ENCODE assay signal across 16 cellular contexts in genomic region chr10:85614981-85615380, GRCh38.
A peak's percentile ranks its signal among the peaks of the same experiment; 100 is the strongest.
DNase-seq lines count a peak whose midpoint lies in the region; ATAC-seq, FAIRE-seq and TF ChIP-seq lines count a peak whose summit lies in the region.
"Had no signal": no experiment of that assay in that cellular context is flagged by ENCODE, and none has a peak within 500 bp of the region (broad histone marks: within the 10 kb centered on the region; RNA-seq: fewer than 3 reads in every experiment).

No MANE protein-coding gene starts in this region.

- no peak overlapping the region for H2AFZ ChIP-seq in mesenchymal stem cell (ENCODE audit: low read depth, low read length)
- H2AFZ ChIP-seq in PC-3 (ENCODE audit: low read length): no peak overlapping the region
- H2AFZ ChIP-seq: GM23338 had no signal

- H3K79me2 ChIP-seq in PC-3 (ENCODE audit: low read length): no peaks in the 10 kb centered on the region

- H3K9ac ChIP-seq in mesenchymal stem cell (ENCODE audit: low read length) (no peak overlapping the region), PC-3 (ENCODE audit: low read length) (no peak overlapping the region)

- no peak overlapping the region for H4K8ac ChIP-seq in mesenchymal stem cell (ENCODE audit: low read length)

- DNase-seq in CD8-positive, alpha-beta T cell: peak in 1 of 7 experiments; percentile 45
- no peak for DNase-seq in GM12892 (ENCODE audit: insufficient read length)
- DNase-seq in choroid plexus epithelial cell (ENCODE audit: low read depth): peak; percentile 7
- DNase-seq in mesenchymal stem cell: peak; percentile 52
- no peak for DNase-seq in PC-3
- no peak for DNase-seq in stimulated activated naive CD4-positive, alpha-beta T cell (lab: John Stamatoyannopoulos, UW)
- DNase-seq: C1 segment of cervical spinal cord; CD4-positive, alpha-beta T cell; H7 had no signal

- H3K9me3 ChIP-seq in CD8-positive, alpha-beta T cell (ENCODE audit: low read length): no peaks in the 10 kb centered on the region
- H3K9me3 ChIP-seq in mesenchymal stem cell (ENCODE audit: control insufficient read depth, low read length) (no peaks in the 10 kb centered on the region), PC-3 (ENCODE audit: low read length) (no peaks in the 10 kb centered on the region)

- no peaks in the 10 kb centered on the region for H3K9me3 Mint-ChIP-seq in CD8-positive, alpha-beta T cell
- H3K9me3 Mint-ChIP-seq: CD4-positive, alpha-beta T cell had no signal

- POLR2A ChIA-PET in CD8-positive, alpha-beta T cell (lab: Charles Lee): no interaction called here
- POLR2A ChIA-PET in PC-3 (lab: Charles Lee; ENCODE audit: unreplicated experiment): no interaction called here

- peaks cover 63% of the 10 kb centered on the region for H3K4me1 Mint-ChIP-seq in CD8-positive, alpha-beta T cell (ENCODE audit: low read depth)
- H3K4me1 Mint-ChIP-seq: GM23338 had no signal

- H2BK15ac ChIP-seq in mesenchymal stem cell (ENCODE audit: low read depth, poor library complexity, severe bottlenecking): peak overlapping the region; percentile 32

- no peaks in the 10 kb centered on the region for H3K27me3 Mint-ChIP-seq in CD8-positive, alpha-beta T cell (ENCODE audit: low read depth)
- H3K27me3 Mint-ChIP-seq: B cell; CD4-positive, alpha-beta T cell had no signal

- no peak overlapping the region for H2BK120ac ChIP-seq in mesenchymal stem cell (ENCODE audit: low read depth, low read length)

- no peak overlapping the region for H3K14ac ChIP-seq in mesenchymal stem cell (ENCODE audit: low read length in 2 of 2)

- H2BK5ac ChIP-seq in mesenchymal stem cell (ENCODE audit: low read depth, low read length, poor library complexity, severe bottlenecking): no peak overlapping the region

- no peak overlapping the region for H2AK5ac ChIP-seq in mesenchymal stem cell (ENCODE audit: low read length, severe bottlenecking)

- no peak overlapping the region for H3K4ac ChIP-seq in mesenchymal stem cell (ENCODE audit: low read depth in 1 of 2, low read length in 2 of 2)

- H4K91ac ChIP-seq in mesenchymal stem cell (ENCODE audit: low read length): no peak overlapping the region

- H3K27ac ChIP-seq in CD8-positive, alpha-beta T cell (ENCODE audit: low read depth, low read length): no peak overlapping the region
- H3K27ac ChIP-seq in mesenchymal stem cell (ENCODE audit: low read length, poor library complexity, severe bottlenecking): no peak overlapping the region
- no peak overlapping the region for H3K27ac ChIP-seq in PC-3 (ENCODE audit: low read length)
- H3K27ac ChIP-seq: HL-60 had no signal

- peak overlapping the region in 1 of 2 experiments; percentile 35 for H3K18ac ChIP-seq in mesenchymal stem cell (ENCODE audit: low read depth in 1 of 2, low read length in 2 of 2)

- no peaks in the 10 kb centered on the region for H3K27me3 ChIP-seq in CD8-positive, alpha-beta T cell (ENCODE audit: insufficient read depth, low read length)
- no peaks in the 10 kb centered on the region for H3K27me3 ChIP-seq in mesenchymal stem cell (ENCODE audit: control insufficient read depth in 1 of 2, insufficient read depth in 1 of 2, low read length in 2 of 2)
- no peaks in the 10 kb centered on the region for H3K27me3 ChIP-seq in PC-3 (ENCODE audit: low read length)

- intact Hi-C loops in CD8-positive, alpha-beta T cell (cut with DNase I, micrococcal nuclease): no loop called here
- intact Hi-C loops in PC-3 (cut with micrococcal nuclease): no loop called here

- peak overlapping the region; percentile 6 for H3K4me3 Mint-ChIP-seq in CD8-positive, alpha-beta T cell
- H3K4me3 Mint-ChIP-seq: B cell, GM23338 had no signal

- CTCF ChIA-PET in CD8-positive, alpha-beta T cell (lab: Charles Lee): interaction anchor here (0.7 to 1.1 kb wide), 2 partner anchors 9 to 14 kb away, joined by 3 read pairs; no protein-coding TSS in a partner anchor
- CTCF ChIA-PET in PC-3 (lab: Charles Lee): no interaction called here

- H3K79me1 ChIP-seq in mesenchymal stem cell (replicated peaks; ENCODE audit: low read length, poor library complexity, severe bottlenecking): no peaks in the 10 kb centered on the region

- no peak overlapping the region for H3K4me3 ChIP-seq in CD8-positive, alpha-beta T cell (ENCODE audit: low read depth, low read length)
- H3K4me3 ChIP-seq in choroid plexus epithelial cell (ENCODE audit: low read depth, low read length) (no peak overlapping the region), mesenchymal stem cell (ENCODE audit: insufficient read depth in 1 of 2, low read depth in 1 of 2, low read length in 2 of 2) (no peak overlapping the region), PC-3 (ENCODE audit: low read length) (no peak overlapping the region)
- H3K4me3 ChIP-seq: GM23338, K562 had no signal

- H3K27ac Mint-ChIP-seq in CD8-positive, alpha-beta T cell: no peak overlapping the region
- H3K27ac Mint-ChIP-seq: B cell; CD4-positive, alpha-beta T cell; GM23338 had no signal

- no peak for TF ChIP-seq POLR2A in GM12892 (IDR thresholded peaks at IDR 0.05; ENCODE audit: low read depth, low read length)

- H3K4me2 ChIP-seq in mesenchymal stem cell (ENCODE audit: low read length, poor library complexity, severe bottlenecking) (no peak overlapping the region), PC-3 (ENCODE audit: low read length) (no peak overlapping the region)
- H3K4me2 ChIP-seq: GM23338 had no signal

- no peaks in the 10 kb centered on the region for H3K9me2 ChIP-seq in PC-3 (replicated peaks; ENCODE audit: low read length)

- H2BK12ac ChIP-seq in mesenchymal stem cell (ENCODE audit: low read length in 2 of 2): no peak overlapping the region

- H4K20me1 ChIP-seq in PC-3 (ENCODE audit: low read length): no peaks in the 10 kb centered on the region

- 75% methylated on average over 2 of the region's 2 CpGs for WGBS in mesenchymal stem cell

- no peaks in the 10 kb centered on the region for H3F3A ChIP-seq in PC-3 (ENCODE audit: low read length, unreplicated experiment)

- BruUV-seq in PC-3 (replicated peaks; lab: Mats Ljungman, UMichigan): no TSS peak

- no peak overlapping the region for H3K23ac ChIP-seq in mesenchymal stem cell (ENCODE audit: low read length in 2 of 2)

- no peaks in the 10 kb centered on the region for H3K36me3 Mint-ChIP-seq in CD8-positive, alpha-beta T cell

- peaks cover 43% of the 10 kb centered on the region for H3K4me1 ChIP-seq in CD8-positive, alpha-beta T cell (ENCODE audit: insufficient read depth, low read length)
- H3K4me1 ChIP-seq in mesenchymal stem cell (ENCODE audit: control insufficient read depth, insufficient read depth, low read depth, low read length) (no peaks in the 10 kb centered on the region), PC-3 (ENCODE audit: insufficient read depth, low read length) (no peaks in the 10 kb centered on the region)

- TF ChIP-seq CTCF in CD8-positive, alpha-beta T cell (IDR thresholded peaks at IDR 0.05): no peak
- no peak for TF ChIP-seq CTCF in choroid plexus epithelial cell (conservative IDR thresholded peaks at IDR 0.05; ENCODE audit: low read depth, low read length)
- TF ChIP-seq CTCF in PC-3 (conservative IDR thresholded peaks at IDR 0.05; ENCODE audit: low read depth, low read length): no peak

- ATAC-seq in CD8-positive, alpha-beta T cell: no peak
- ATAC-seq in HG03039 (IDR thresholded peaks at IDR 0.05; ENCODE audit: unreplicated experiment): no peak
- ATAC-seq in PC-3: no peak
- ATAC-seq in GM21447 (IDR thresholded peaks at IDR 0.05; ENCODE audit: unreplicated experiment): no peak
- ATAC-seq: GM23338, K562 had no signal

- peak; percentile 36 for FAIRE-seq in GM12892 (lab: Jason Lieb, UNC)
- FAIRE-seq: A204.1, K562 had no signal

- no peaks in the 10 kb centered on the region for H3K36me3 ChIP-seq in CD8-positive, alpha-beta T cell (ENCODE audit: insufficient read depth, low read length)
- no peaks in the 10 kb centered on the region for H3K36me3 ChIP-seq in mesenchymal stem cell (ENCODE audit: control insufficient read depth in 1 of 2, insufficient read depth in 2 of 2, low read depth in 1 of 2, low read length in 2 of 2)
- H3K36me3 ChIP-seq in PC-3 (ENCODE audit: low read depth, low read length): no peaks in the 10 kb centered on the region

Comparison
In these comparisons a context has a peak if more than half of its experiments do, and no peak if none do; other contexts are left out.
1. DNase-seq: peak in choroid plexus epithelial cell (single experiment) and mesenchymal stem cell (single experiment); none in GM12892 (single experiment), PC-3 (single experiment) and stimulated activated naive CD4-positive, alpha-beta T cell (0 of 6).